Comparison of ENCODE assay signal across 13 cellular contexts in genomic region chr7:66886152-66886551, GRCh38. TPM values are rescaled to one million over a fixed set of nuclear protein-coding genes. Genes with fewer than 3 reads are reported as not detected.
A peak's percentile ranks its signal among the peaks of the same experiment; 100 is the strongest.
DNase-seq lines count a peak whose midpoint lies in the region; ATAC-seq lines count a peak whose summit lies in the region.
"Had no signal": no experiment of that assay in that cellular context is flagged by ENCODE, and none has a peak within 500 bp of the region (broad histone marks: within the 10 kb centered on the region; RNA-seq: fewer than 3 reads in every experiment).

No MANE protein-coding gene starts in this region.

- H3K27me3 ChIP-seq in HAP-1 (ENCODE audit: low read depth), result no peaks in the 10 kb centered on the region
- H3K27me3 ChIP-seq: neural progenitor cell had no signal

- POLR2A ChIA-PET in activated CD4-positive, alpha-beta T cell treated with anti-CD3 and anti-CD28 coated beads for 36 hours (lab: Charles Lee), result no interaction called here

- intact Hi-C loops in activated CD4-positive, alpha-beta T cell treated with anti-CD3 and anti-CD28 coated beads for 36 hours (cut with DNase I, micrococcal nuclease), result loop anchor here (2.0 to 10.0 kb wide), 4 partner anchors 41 to 249 kb away; partner anchors contain the start of gene RABGEF1 (in 1 of the 2)

- H3K4me3 Mint-ChIP-seq in activated CD4-positive, alpha-beta T cell treated with anti-CD3 and anti-CD28 coated beads for 36 hours, result no peak overlapping the region
- H3K4me3 Mint-ChIP-seq: neural progenitor cell had no signal

- H3K36me3 ChIP-seq in HAP-1 (replicated peaks), result peaks cover 29% of the 10 kb centered on the region
- H3K36me3 ChIP-seq: neural progenitor cell had no signal

- H3K36me3 Mint-ChIP-seq in activated CD4-positive, alpha-beta T cell treated with anti-CD3 and anti-CD28 coated beads for 36 hours (ENCODE audit: low read depth), result peaks cover 12% of the 10 kb centered on the region
- H3K36me3 Mint-ChIP-seq: neural progenitor cell had no signal

- H3K9me3 Mint-ChIP-seq in activated CD4-positive, alpha-beta T cell treated with anti-CD3 and anti-CD28 coated beads for 36 hours (ENCODE audit: low read depth), result no peaks in the 10 kb centered on the region
- H3K9me3 Mint-ChIP-seq: neural progenitor cell had no signal

- CTCF ChIA-PET in activated CD4-positive, alpha-beta T cell treated with anti-CD3 and anti-CD28 coated beads for 36 hours (lab: Charles Lee), result interaction anchor here (1.5 kb wide), 1 partner anchor 41 kb away, joined by 5 read pairs; no protein-coding TSS in a partner anchor

- no peaks in the 10 kb centered on the region for H3K9me3 ChIP-seq in HAP-1

- peak; percentile 33 for DNase-seq in activated CD4-positive, alpha-beta T cell treated with anti-CD3 and anti-CD28 coated beads for 36 hours
- no peak for DNase-seq in activated CD4-positive, alpha-beta T cell treated with anti-CD3 and anti-CD28 coated beads for 1 hour
- peak; percentile 39 for DNase-seq in fibroblast of gingiva (ENCODE audit: low read depth)
- no peak for DNase-seq in activated CD4-positive, CD25-positive, alpha-beta regulatory T cell (lab: John Stamatoyannopoulos, UW)
- no peak for DNase-seq in NCI-H526 (lab: John Stamatoyannopoulos, UW)
- DNase-seq in HAP-1 (ENCODE audit: low spot score in 2 of 2), result no peak
- DNase-seq: 8988T, DMS153, left cardiac atrium, NCI-H1048 had no signal

- peaks cover 44% of the 10 kb centered on the region for H3K4me1 Mint-ChIP-seq in activated CD4-positive, alpha-beta T cell treated with anti-CD3 and anti-CD28 coated beads for 36 hours
- H3K4me1 Mint-ChIP-seq: neural progenitor cell had no signal

- H3K4me3 ChIP-seq in HAP-1, result no peak overlapping the region
- H3K4me3 ChIP-seq: neural progenitor cell had no signal

- H3K27me3 Mint-ChIP-seq in activated CD4-positive, alpha-beta T cell treated with anti-CD3 and anti-CD28 coated beads for 36 hours, result no peaks in the 10 kb centered on the region

- no peaks in the 10 kb centered on the region for H3K4me1 ChIP-seq in HAP-1
- H3K4me1 ChIP-seq: neural progenitor cell had no signal

- ATAC-seq in activated CD4-positive, alpha-beta T cell treated with anti-CD3 and anti-CD28 coated beads for 36 hours, result peak; percentile 13
- ATAC-seq in GM21529 (IDR thresholded peaks at IDR 0.05; ENCODE audit: unreplicated experiment) (peak; percentile 88), HG03097 (IDR thresholded peaks at IDR 0.05; ENCODE audit: low FRiP score, unreplicated experiment) (peak; percentile 57)
- ATAC-seq: left cardiac atrium had no signal

- peak overlapping the region; percentile 72 for H3K27ac Mint-ChIP-seq in activated CD4-positive, alpha-beta T cell treated with anti-CD3 and anti-CD28 coated beads for 36 hours
- H3K27ac Mint-ChIP-seq: neural progenitor cell had no signal

- in situ Hi-C loops in HAP-1 (cut with MboI; ENCODE audit: low sequenced_read_pairs), result no loop called here

RNA-seq across cellular contexts. Expression of gene TMEM248, which starts 34.9 kb away (rescaled TPM):
- 10 to 100 TPM; 70.5 to 85.8 TPM for total RNA-seq in activated CD4-positive, alpha-beta T cell treated with anti-CD3 and anti-CD28 coated beads for 36 hours

Comparison
In these comparisons a context has a peak if more than half of its experiments do, and no peak if none do; other contexts are left out.
1. DNase-seq: peak in activated CD4-positive, alpha-beta T cell treated with anti-CD3 and anti-CD28 coated beads for 36 hours (single experiment) and fibroblast of gingiva (single experiment); none in activated CD4-positive, alpha-beta T cell treated with anti-CD3 and anti-CD28 coated beads for 1 hour (single experiment), activated CD4-positive, CD25-positive, alpha-beta regulatory T cell (0 of 4), NCI-H526 (0 of 2) and HAP-1 (0 of 2).
2. ATAC-seq: peak in every context shown above with its lines; median percentile 88 in GM21529; 57 in HG03097; 13 in activated CD4-positive, alpha-beta T cell treated with anti-CD3 and anti-CD28 coated beads for 36 hours.